ENCODE assay signal across 20 cellular contexts in the genomic region with DNA sequence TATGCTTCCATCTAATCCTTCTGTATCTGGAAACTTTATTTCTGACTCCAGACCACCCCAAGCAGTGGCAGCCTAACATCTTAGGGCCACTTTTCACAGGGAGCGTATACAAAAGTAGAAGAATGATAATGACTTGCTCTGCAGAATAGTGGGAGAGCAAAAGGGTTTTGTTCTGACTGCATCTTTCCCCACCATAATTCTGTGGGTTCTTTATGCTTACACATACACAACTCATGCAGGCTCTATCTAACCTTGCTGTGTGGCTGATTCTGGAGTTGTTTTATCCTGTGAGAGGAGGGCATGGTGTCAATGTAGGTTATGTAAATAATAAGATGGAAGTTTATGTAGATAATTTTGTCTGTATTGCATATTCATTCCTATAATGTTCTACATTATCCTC. TPM values are rescaled to one million over a fixed set of nuclear protein-coding genes. Genes with fewer than 3 reads are reported as not detected.
"Had no signal": no experiment of that assay in that cellular context is flagged by ENCODE, and none has a peak within 500 bp of the region (broad histone marks: within the 10 kb centered on the region; RNA-seq: fewer than 3 reads in every experiment).

No MANE protein-coding gene starts in this region.

- H3K36me3 ChIP-seq: ascending aorta, lower lobe of right lung, spleen, tibial artery, WERI-Rb-1 had no signal

- ATAC-seq: lower lobe of right lung; naive thymus-derived CD8-positive, alpha-beta T cell had no signal

- H3K27me3 ChIP-seq: ascending aorta, spleen, tibial artery had no signal

- H3K27me3 Mint-ChIP-seq: activated CD4-positive, alpha-beta memory T cell treated with anti-CD3 and anti-CD28 coated beads for 36 hours; naive thymus-derived CD8-positive, alpha-beta T cell had no signal

- H3K27ac Mint-ChIP-seq: activated CD4-positive, alpha-beta memory T cell treated with anti-CD3 and anti-CD28 coated beads for 36 hours had no signal

- H3K4me3 ChIP-seq: ascending aorta, lower lobe of right lung, spleen, tibial artery had no signal

- H3K4me1 ChIP-seq: ascending aorta, spleen, tibial artery had no signal

- H3K4me3 Mint-ChIP-seq: activated CD4-positive, alpha-beta memory T cell treated with anti-CD3 and anti-CD28 coated beads for 36 hours; naive thymus-derived CD8-positive, alpha-beta T cell had no signal

- H3K9me3 Mint-ChIP-seq: activated CD4-positive, alpha-beta memory T cell treated with anti-CD3 and anti-CD28 coated beads for 36 hours; activated T-helper 1 cell treated with anti-CD3 and anti-CD28 coated beads, Interleukin-12 subunit alpha, Interleukin-12 subunit beta, Interleukin-2, Interleukin-4 antibody, amounts not matched to agents 30 ng/mL and 10 ng/mL and 1 ng/mL, durations not matched to agents 14 hours and 24 hours and 36 hours; naive thymus-derived CD8-positive, alpha-beta T cell had no signal

- H3K27ac ChIP-seq: ascending aorta, lower lobe of right lung, spleen, tibial artery, WERI-Rb-1 had no signal

- H3K9me3 ChIP-seq: ascending aorta, lower lobe of right lung, spleen, tibial artery had no signal

- DNase-seq: activated CD4-positive, alpha-beta memory T cell treated with anti-CD3 and anti-CD28 coated beads for 36 hours; activated naive CD4-positive, alpha-beta T cell treated with Interleukin-2 at 50 U/mL for 16 hours; cortex of kidney; head of caudate nucleus; lower lobe of right lung; naive thymus-derived CD8-positive, alpha-beta T cell; nucleus accumbens; posterior cingulate gyrus; spleen; stimulated activated CD4-positive, alpha-beta T cell treated with anti-CD3 and anti-CD28 coated beads, Interleukin-4, amount 100 ng/mL, for 4 hours; stimulated activated naive CD4-positive, alpha-beta T cell; substantia nigra; SW 1271; tibial artery; WERI-Rb-1 had no signal

- H3K36me3 Mint-ChIP-seq: activated CD4-positive, alpha-beta memory T cell treated with anti-CD3 and anti-CD28 coated beads for 36 hours; naive thymus-derived CD8-positive, alpha-beta T cell had no signal

RNA-seq across cellular contexts. Expression of gene NDNF, which starts 42.4 kb away (rescaled TPM):
- total RNA-seq: activated CD4-positive, alpha-beta memory T cell treated with anti-CD3 and anti-CD28 coated beads for 36 hours; naive thymus-derived CD8-positive, alpha-beta T cell; renal cortical epithelial cell had no signal
- polyA plus RNA-seq: keratinocyte; naive thymus-derived CD8-positive, alpha-beta T cell had no signal

RNA-seq across cellular contexts. Expression of gene TNIP3, which starts 49.4 kb away (rescaled TPM):
- total RNA-seq: ascending aorta had no signal
- polyA plus RNA-seq: urinary bladder had no signal
